In the genomic region with DNA sequence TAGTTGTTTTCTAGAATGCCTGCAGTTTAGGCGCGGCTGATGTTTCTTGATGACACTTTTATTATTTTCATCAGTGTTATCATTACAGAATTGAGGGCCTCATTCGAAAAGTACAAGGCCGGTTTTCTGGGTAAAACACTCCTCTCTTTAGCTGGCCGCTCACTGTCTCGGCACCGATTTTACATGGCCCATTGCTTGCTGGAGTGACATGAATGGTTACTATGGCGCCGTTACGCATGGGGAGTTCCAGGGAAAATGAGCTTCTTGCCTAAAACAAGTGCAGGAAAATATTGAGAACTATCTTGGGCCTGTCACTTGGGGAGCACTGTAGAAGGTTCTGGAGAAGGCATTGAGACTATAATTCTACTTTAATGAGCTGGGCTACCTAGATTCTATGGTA, we compare ENCODE assay signal across 16 cellular contexts.
"Had no signal": no experiment of that assay in that cellular context is flagged by ENCODE, and none has a peak within 500 bp of the region (broad histone marks: within the 10 kb centered on the region; RNA-seq: fewer than 3 reads in every experiment).

No MANE protein-coding gene starts in this region.

- H3K27me3 Mint-ChIP-seq: activated naive CD4-positive, alpha-beta T cell treated with anti-CD3 and anti-CD28 coated beads, Interleukin-2, amount 50 U/mL, for 24 hours; activated T-cell treated with anti-CD3 and anti-CD28 coated beads, Interleukin-2, amount 50 U/mL, for 24 hours; naive B cell; stimulated activated naive CD8-positive, alpha-beta T cell treated with anti-CD3 and anti-CD28 coated beads, Interleukin-15, amount 100 ng/mL, for 72 hours had no signal

- H3K4me1 ChIP-seq: psoas muscle had no signal

- H3K27ac ChIP-seq: brain microvascular endothelial cell, psoas muscle, thoracic aorta had no signal

- H3K27ac Mint-ChIP-seq: activated naive CD4-positive, alpha-beta T cell treated with anti-CD3 and anti-CD28 coated beads, Interleukin-2, amount 50 U/mL, for 24 hours; activated T-cell treated with anti-CD3 and anti-CD28 coated beads, Interleukin-2, amount 50 U/mL, for 24 hours; effector memory CD8-positive, alpha-beta T cell; naive B cell; stimulated activated naive CD8-positive, alpha-beta T cell treated with anti-CD3 and anti-CD28 coated beads, Interleukin-15, amount 100 ng/mL, for 72 hours had no signal

- H3K36me3 ChIP-seq: brain microvascular endothelial cell, thoracic aorta had no signal

- DNase-seq: activated CD4-positive, alpha-beta T cell treated with anti-CD3 and anti-CD28 coated beads, Interleukin-2, amount 50 U/mL, for 1 hour; activated CD4-positive, CD25-positive, alpha-beta regulatory T cell; activated effector memory CD4-positive, alpha-beta T cell treated with Interleukin-2 at 50 U/mL for 16 hours; activated T-cell treated with anti-CD3 and anti-CD28 coated beads, Interleukin-2, amount 50 U/mL, for 24 hours; amniotic stem cell; brain microvascular endothelial cell; effector memory CD8-positive, alpha-beta T cell; hippocampal formation; naive B cell; psoas muscle; stimulated activated CD4-positive, alpha-beta T cell treated with anti-CD3 and anti-CD28 coated beads, Interleukin-4, amount 100 ng/mL, for 1 hour; stimulated activated naive CD8-positive, alpha-beta T cell treated with anti-CD3 and anti-CD28 coated beads, Interleukin-15, amount 100 ng/mL, for 72 hours; T-helper 2 cell had no signal

- H3K9me3 Mint-ChIP-seq: activated naive CD4-positive, alpha-beta T cell treated with anti-CD3 and anti-CD28 coated beads, Interleukin-2, amount 50 U/mL, for 24 hours; effector memory CD8-positive, alpha-beta T cell; stimulated activated naive CD8-positive, alpha-beta T cell treated with anti-CD3 and anti-CD28 coated beads, Interleukin-15, amount 100 ng/mL, for 72 hours had no signal

- H3K4me3 Mint-ChIP-seq: activated naive CD4-positive, alpha-beta T cell treated with anti-CD3 and anti-CD28 coated beads, Interleukin-2, amount 50 U/mL, for 24 hours; activated T-cell treated with anti-CD3 and anti-CD28 coated beads, Interleukin-2, amount 50 U/mL, for 24 hours; effector memory CD8-positive, alpha-beta T cell; naive B cell; stimulated activated naive CD8-positive, alpha-beta T cell treated with anti-CD3 and anti-CD28 coated beads, Interleukin-15, amount 100 ng/mL, for 72 hours had no signal

- H3K36me3 Mint-ChIP-seq: activated naive CD4-positive, alpha-beta T cell treated with anti-CD3 and anti-CD28 coated beads, Interleukin-2, amount 50 U/mL, for 24 hours; naive B cell had no signal

- H3K9me3 ChIP-seq: psoas muscle, thoracic aorta had no signal

- H3K4me3 ChIP-seq: lung, psoas muscle, thoracic aorta had no signal

- ATAC-seq: effector memory CD8-positive, alpha-beta T cell; psoas muscle; stimulated activated naive CD8-positive, alpha-beta T cell treated with anti-CD3 and anti-CD28 coated beads, Interleukin-15, amount 100 ng/mL, for 72 hours had no signal

- H3K4me1 Mint-ChIP-seq: activated naive CD4-positive, alpha-beta T cell treated with anti-CD3 and anti-CD28 coated beads, Interleukin-2, amount 50 U/mL, for 24 hours; naive B cell; stimulated activated naive CD8-positive, alpha-beta T cell treated with anti-CD3 and anti-CD28 coated beads, Interleukin-15, amount 100 ng/mL, for 72 hours had no signal

- H3K27me3 ChIP-seq: brain microvascular endothelial cell had no signal
